8 cellular contexts compared by ENCODE assay signal in genomic region chr6:158560787-158561246, GRCh38. TPM values are rescaled to one million over a fixed set of nuclear protein-coding genes. Genes with fewer than 3 reads are reported as not detected.
DNase-seq lines count a peak whose midpoint lies in the region; ATAC-seq and TF ChIP-seq lines count a peak whose summit lies in the region.

No MANE protein-coding gene starts in this region.

- H3K4me3 ChIP-seq in heart right ventricle, result peak overlapping the region; percentile 68 to 100 (median 91)

- POLR2A ChIA-PET in activated CD8-positive, alpha-beta T cell treated with anti-CD3 and anti-CD28 coated beads for 36 hours (lab: Charles Lee), result interaction anchor here (0.6 to 0.8 kb wide), 2 partner anchors 41 to 65 kb away, joined by 3 to 4 read pairs; no protein-coding TSS in a partner anchor

- in situ Hi-C loops in ACHN (cut with HindIII; ENCODE audit: low pct_ligation_motif_present, low pct_unique_long_range_greater_than_20kb, low sequenced_read_pairs), result no loop called here

- H3K27ac Mint-ChIP-seq in CD14-positive monocyte, result peak overlapping the region; percentile 73 to 92 (median 88)
- H3K27ac Mint-ChIP-seq in activated CD8-positive, alpha-beta T cell treated with anti-CD3 and anti-CD28 coated beads for 36 hours, result peak overlapping the region; percentile 79

- no peaks in the 10 kb centered on the region for H3K27me3 ChIP-seq in heart right ventricle

- WGBS in heart right ventricle, 2 donors, result 6 to 10% methylated on average over 21 of the region's 21 CpGs

- H3K36me3 ChIP-seq in heart right ventricle, result peaks cover 0 to 3% (median 0%) of the 10 kb centered on the region in 9 donors

- H3K36me3 Mint-ChIP-seq in CD14-positive monocyte, result peaks cover under 1 to 19% of the 10 kb centered on the region in 2 donors
- H3K36me3 Mint-ChIP-seq in activated CD8-positive, alpha-beta T cell treated with anti-CD3 and anti-CD28 coated beads for 36 hours (ENCODE audit: low read depth), result peaks cover 12% of the 10 kb centered on the region

- no peaks in the 10 kb centered on the region for H3K9me3 ChIP-seq in heart right ventricle

- peak overlapping the region; percentile 93 to 96 for H3K4me3 Mint-ChIP-seq in CD14-positive monocyte
- H3K4me3 Mint-ChIP-seq in activated CD8-positive, alpha-beta T cell treated with anti-CD3 and anti-CD28 coated beads for 36 hours, result peak overlapping the region; percentile 81

- ATAC-seq in HG02973 (IDR thresholded peaks at IDR 0.05; ENCODE audit: unreplicated experiment) (peak; percentile 16), heart right ventricle (peak in 4 of 8 donors; percentile 18 to 48 (median 40)), sciatic nerve (peak; percentile 45)
- no peak for ATAC-seq in activated CD8-positive, alpha-beta T cell treated with anti-CD3 and anti-CD28 coated beads for 36 hours

- H3K9me3 Mint-ChIP-seq in CD14-positive monocyte, result no peaks in the 10 kb centered on the region
- no peaks in the 10 kb centered on the region for H3K9me3 Mint-ChIP-seq in activated CD8-positive, alpha-beta T cell treated with anti-CD3 and anti-CD28 coated beads for 36 hours

- DNase-seq in CD14-positive monocyte (ENCODE audit: low spot score), result no peak
- DNase-seq in activated CD8-positive, alpha-beta T cell treated with anti-CD3 and anti-CD28 coated beads for 36 hours, result peak; percentile 29
- no peak for DNase-seq in heart right ventricle
- DNase-seq in sciatic nerve (ENCODE audit: low spot score), result no peak
- DNase-seq in ACHN, result no peak
- no peak for DNase-seq in NOMO-1 treated with dmso at 0.1 percent for 144 hours (lab: John Stamatoyannopoulos, UW; ENCODE audit: unreplicated experiment)
- DNase-seq in NCI-H2081 treated with DMSO at 0.1 percent for 48 hours (lab: John Stamatoyannopoulos, UW), result no peak

- intact Hi-C loops in CD14-positive monocyte (cut with micrococcal nuclease) (no loop called here), heart right ventricle (cut with DNase I) (no loop called here), sciatic nerve (cut with DNase I) (no loop called here)
- intact Hi-C loops in activated CD8-positive, alpha-beta T cell treated with anti-CD3 and anti-CD28 coated beads for 36 hours (cut with micrococcal nuclease), result no loop called here

- H3K27me3 Mint-ChIP-seq in CD14-positive monocyte (ENCODE audit: low read depth in 3 of 3), result peaks cover 2 to 3% (median 3%) of the 10 kb centered on the region in 3 donors
- no peaks in the 10 kb centered on the region for H3K27me3 Mint-ChIP-seq in activated CD8-positive, alpha-beta T cell treated with anti-CD3 and anti-CD28 coated beads for 36 hours

- H3K27ac ChIP-seq in heart right ventricle, result peak overlapping the region in 7 of 10 donors; percentile 81 to 94 (median 92)

- no peak for TF ChIP-seq CTCF in CD14-positive monocyte (IDR thresholded peaks at IDR 0.05)
- no peak for TF ChIP-seq CTCF in activated CD8-positive, alpha-beta T cell treated with anti-CD3 and anti-CD28 coated beads for 36 hours (IDR thresholded peaks at IDR 0.05)
- no peak for TF ChIP-seq CTCF in heart right ventricle (IDR thresholded peaks at IDR 0.05)

- CTCF ChIA-PET in activated CD8-positive, alpha-beta T cell treated with anti-CD3 and anti-CD28 coated beads for 36 hours (lab: Charles Lee), result no interaction called here

- H3K4me1 ChIP-seq in heart right ventricle, result peaks cover 9 to 49% (median 18%) of the 10 kb centered on the region in 9 donors

- peaks cover 45% of the 10 kb centered on the region for H3K4me1 Mint-ChIP-seq in CD14-positive monocyte
- peaks cover 44% of the 10 kb centered on the region for H3K4me1 Mint-ChIP-seq in activated CD8-positive, alpha-beta T cell treated with anti-CD3 and anti-CD28 coated beads for 36 hours (ENCODE audit: low read depth)

RNA-seq across cellular contexts. Expression of gene TMEM181, which starts 0.9 kb away (rescaled TPM):
- polyA plus RNA-seq in CD14-positive monocyte (1 to 10 TPM; 2.4 to 2.6 TPM), heart right ventricle (1 to 10 TPM; 5.9 to 8.9 TPM)
- total RNA-seq in activated CD8-positive, alpha-beta T cell treated with anti-CD3 and anti-CD28 coated beads for 36 hours, result 10 to 100 TPM; 10.0 to 10.1 TPM
- total RNA-seq in heart right ventricle (10 to 100 TPM in 4 of 10 donors, 1 to 10 TPM in 6; 7.3 to 13.4 (median 9.8) TPM), sciatic nerve (18.4 TPM)
